10 cellular contexts compared by ENCODE assay signal in genomic region chr11:124745270-124745834, GRCh38. TPM values are rescaled to one million over a fixed set of nuclear protein-coding genes. Genes with fewer than 3 reads are reported as not detected.
DNase-seq lines count a peak whose midpoint lies in the region; ATAC-seq and TF ChIP-seq lines count a peak whose summit lies in the region.
"Had no signal": no experiment of that assay in that cellular context is flagged by ENCODE, and none has a peak within 500 bp of the region (broad histone marks: within the 10 kb centered on the region; RNA-seq: fewer than 3 reads in every experiment).

No MANE protein-coding gene starts in this region.

- CTCF ChIA-PET in T-cell (lab: Charles Lee), result interaction anchor here (0.6 to 3.0 kb wide), 11 partner anchors 13 to 75 kb away, joined by 3 to 30 read pairs (median 6); partner anchors contain the start of genes ESAM (in 1 of the 2) and MSANTD2 (in 1 of the 2)

- H3K27ac Mint-ChIP-seq in T-cell (peak overlapping the region; percentile 52 to 63), progenitor cell of endocrine pancreas (no peak overlapping the region)

- POLR2A ChIA-PET in T-cell (lab: Charles Lee), result no interaction called here

- no peaks in the 10 kb centered on the region for H3K27me3 ChIP-seq in GM06990 (replicated peaks; ENCODE audit: control insufficient read depth, insufficient read depth, low read length)
- H3K27me3 ChIP-seq in upper lobe of right lung, result peaks cover 6% of the 10 kb centered on the region

- H3K27ac ChIP-seq in upper lobe of right lung, result no peak overlapping the region

- ATAC-seq in T-cell (replicated peaks in 1 of 4) (no peak), upper lobe of right lung (no peak)
- ATAC-seq: gastroesophageal sphincter had no signal

- H3K36me3 Mint-ChIP-seq in T-cell (no peaks in the 10 kb centered on the region), progenitor cell of endocrine pancreas (ENCODE audit: insufficient read depth) (no peaks in the 10 kb centered on the region)

- intact Hi-C loops in upper lobe of right lung (cut with DNase I), result loop anchor here (5.0 kb wide), 1 partner anchor 73 kb away; the partner anchor contains the start of genes SIAE and SPA17

- peaks cover 44% of the 10 kb centered on the region for H3K4me1 ChIP-seq in upper lobe of right lung

- H3K9me3 ChIP-seq in upper lobe of right lung, result no peaks in the 10 kb centered on the region
- H3K9me3 ChIP-seq: gastroesophageal sphincter had no signal

- H3K4me3 Mint-ChIP-seq in T-cell, result peak overlapping the region; percentile 61 to 97 (median 69)
- H3K4me3 Mint-ChIP-seq in progenitor cell of endocrine pancreas (ENCODE audit: low read depth), result peak overlapping the region; percentile 67

- H3K36me3 ChIP-seq in GM06990 (ENCODE audit: control insufficient read depth, insufficient read depth, low read length) (no peaks in the 10 kb centered on the region), upper lobe of right lung (no peaks in the 10 kb centered on the region)
- H3K36me3 ChIP-seq: gastroesophageal sphincter had no signal

- H3K9me3 Mint-ChIP-seq in T-cell (no peaks in the 10 kb centered on the region), progenitor cell of endocrine pancreas (ENCODE audit: low read depth) (no peaks in the 10 kb centered on the region)

- H3K27me3 Mint-ChIP-seq in T-cell, result peaks cover 4 to 7% of the 10 kb centered on the region in 2 donors
- peaks cover 96% of the 10 kb centered on the region for H3K27me3 Mint-ChIP-seq in progenitor cell of endocrine pancreas

- no peak for DNase-seq in GM06990 (ENCODE audit: extremely low read depth, insufficient read length)
- no peak for DNase-seq in T-cell
- no peak for DNase-seq in fibroblast of the aortic adventitia (ENCODE audit: low read depth)
- no peak for DNase-seq in progenitor cell of endocrine pancreas (ENCODE audit: low spot score, unreplicated experiment)
- DNase-seq in cerebellum (ENCODE audit: low spot score), result no peak
- DNase-seq in superior temporal gyrus (ENCODE audit: extremely low spot score), result no peak
- no peak for DNase-seq in islet precursor cell
- DNase-seq in upper lobe of right lung, result no peak
- DNase-seq: NCI-H1694 had no signal

- peaks cover 20 to 31% (median 21%) of the 10 kb centered on the region in 3 donors for H3K4me1 Mint-ChIP-seq in T-cell
- peaks cover 24% of the 10 kb centered on the region for H3K4me1 Mint-ChIP-seq in progenitor cell of endocrine pancreas (ENCODE audit: low read depth)

- H3K4me3 ChIP-seq in GM06990 (replicated peaks; ENCODE audit: low read depth, low read length), result peak overlapping the region; percentile 72; the same call in 1 of the 2 replicates
- H3K4me3 ChIP-seq in fibroblast of the aortic adventitia (ENCODE audit: low read depth, low read length), result peak overlapping the region; percentile 77
- H3K4me3 ChIP-seq in upper lobe of right lung, result no peak overlapping the region

- no peak for TF ChIP-seq CTCF in GM06990 (IDR thresholded peaks at IDR 0.05; ENCODE audit: insufficient read depth, low read length, poor library complexity, severe bottlenecking)
- no peak for TF ChIP-seq CTCF in fibroblast of the aortic adventitia (IDR thresholded peaks at IDR 0.05; ENCODE audit: insufficient read depth, low read length)
- no peak for TF ChIP-seq CTCF in progenitor cell of endocrine pancreas (IDR thresholded peaks at IDR 0.05; ENCODE audit: unreplicated experiment)
- no peak for TF ChIP-seq CTCF in upper lobe of right lung (IDR thresholded peaks at IDR 0.05)

RNA-seq across cellular contexts. Expression of gene NRGN, which starts 5.6 kb away (rescaled TPM):
- 10 to 100 TPM in 1 of 5 donors, 1 to 10 TPM in 1, under 1 TPM in 3; 0.26 to 11.0 (median 0.89) TPM for total RNA-seq in T-cell
- total RNA-seq in fibroblast of the aortic adventitia (ENCODE audit: low replicate concordance), result 0.27 and 0.33 TPM in 2 replicates
- total RNA-seq in progenitor cell of endocrine pancreas, result 4.9 and 5.9 TPM in 2 replicates
- total RNA-seq in cerebellum, result 1.00 TPM
- total RNA-seq in upper lobe of right lung, result 79.9 TPM

RNA-seq across cellular contexts. Expression of gene VSIG2, which starts 6.7 kb away (rescaled TPM):
- total RNA-seq in T-cell (1 to 10 TPM in 2 of 5 donors, under 1 TPM in 3; 0.66 to 1.6 (median 0.98) TPM), fibroblast of the aortic adventitia (ENCODE audit: low replicate concordance) (not detected in 2 replicates), progenitor cell of endocrine pancreas (1.8 and 2.6 TPM in 2 replicates), cerebellum (0.27 TPM), upper lobe of right lung (40.1 TPM)

RNA-seq across cellular contexts. Expression of gene ESAM, which starts 16.7 kb away (rescaled TPM):
- total RNA-seq in T-cell (1 to 10 TPM; 1.2 to 3.5 (median 2.5) TPM), fibroblast of the aortic adventitia (ENCODE audit: low replicate concordance) (0.36 and 1.5 TPM in 2 replicates), progenitor cell of endocrine pancreas (1.4 and 1.6 TPM in 2 replicates), cerebellum (6.4 TPM), upper lobe of right lung (164 TPM)

RNA-seq across cellular contexts. Expression of gene MSANTD2, which starts 54.9 kb away (rescaled TPM):
- total RNA-seq in T-cell, result 10 to 100 TPM; 10.1 to 25.2 (median 19.9) TPM
- 10.8 and 15.0 TPM in 2 replicates for total RNA-seq in fibroblast of the aortic adventitia (ENCODE audit: low replicate concordance)
- total RNA-seq in progenitor cell of endocrine pancreas, result 33.9 and 41.6 TPM in 2 replicates
- total RNA-seq in cerebellum, result 26.4 TPM
- 13.3 TPM for total RNA-seq in upper lobe of right lung

Comparison
In these comparisons a context has a peak if more than half of its experiments do, and no peak if none do; other contexts are left out.
1. RNA of gene VSIG2, which starts 6.7 kb away (total RNA-seq): 40.1 TPM in upper lobe of right lung (single experiment); 1.8 to 2.6 TPM in progenitor cell of endocrine pancreas, 0.66 to 1.6 TPM in T-cell, 0.27 TPM in cerebellum (single experiment) and not detected in fibroblast of the aortic adventitia; every median in the first group is over 10 times any median in the second.
2. RNA of gene ESAM, which starts 16.7 kb away (total RNA-seq): 164 TPM in upper lobe of right lung (single experiment); 6.4 TPM in cerebellum (single experiment), 1.2 to 3.5 TPM in T-cell, 1.4 to 1.6 TPM in progenitor cell of endocrine pancreas and 0.36 to 1.5 TPM in fibroblast of the aortic adventitia; every median in the first group is over 10 times any median in the second.